Comparison of ENCODE assay signal across 21 cellular contexts in genomic region chr12:6526766-6527525, GRCh38. TPM values are rescaled to one million over a fixed set of nuclear protein-coding genes. Genes with fewer than 3 reads are reported as not detected.
DNase-seq lines count a peak whose midpoint lies in the region; FAIRE-seq and TF ChIP-seq lines count a peak whose summit lies in the region.
"Had no signal": no experiment of that assay in that cellular context is flagged by ENCODE, and none has a peak within 500 bp of the region (broad histone marks: within the 10 kb centered on the region; RNA-seq: fewer than 3 reads in every experiment).

No MANE protein-coding gene starts in this region.

- POLR2A ChIA-PET in activated CD4-positive, alpha-beta T cell treated with anti-CD3 and anti-CD28 coated beads, Interleukin-2, amount 10 ng/mL, durations not matched to agents 7 days and 5 days (lab: Charles Lee) = no interaction called here

- H3K27ac Mint-ChIP-seq in activated CD4-positive, alpha-beta T cell treated with anti-CD3 and anti-CD28 coated beads, Interleukin-2, amount 10 ng/mL, durations not matched to agents 7 days and 5 days = peak overlapping the region; percentile 11
- H3K27ac Mint-ChIP-seq in neural crest cell (ENCODE audit: unreplicated experiment) = peak overlapping the region; percentile 71
- no peak overlapping the region for H3K27ac Mint-ChIP-seq in Calu3 (ENCODE audit: unreplicated experiment)

- CTCF ChIA-PET in activated CD4-positive, alpha-beta T cell treated with anti-CD3 and anti-CD28 coated beads, Interleukin-2, amount 10 ng/mL, durations not matched to agents 7 days and 5 days (lab: Charles Lee) = interaction anchor here (0.8 to 2.0 kb wide), 2 partner anchors 11 to 12 kb away, joined by 3 to 5 read pairs; no protein-coding TSS in a partner anchor
- CTCF ChIA-PET in Calu3 (lab: Charles Lee) = no interaction called here

- no peaks in the 10 kb centered on the region for H3K9me3 Mint-ChIP-seq in activated CD4-positive, alpha-beta T cell treated with anti-CD3 and anti-CD28 coated beads, Interleukin-2, amount 10 ng/mL, durations not matched to agents 7 days and 5 days
- H3K9me3 Mint-ChIP-seq in neural crest cell (no peaks in the 10 kb centered on the region), Calu3 (ENCODE audit: low read depth, unreplicated experiment) (no peaks in the 10 kb centered on the region)
- H3K9me3 Mint-ChIP-seq: GM23338 had no signal

- TF ChIP-seq CTCF in epithelial cell of esophagus (IDR thresholded peaks at IDR 0.05; ENCODE audit: insufficient read depth, low read depth, low read length, missing control alignments) = no peak
- peak; percentile 25 for TF ChIP-seq CTCF in neural crest cell (conservative IDR thresholded peaks at IDR 0.05)
- TF ChIP-seq CTCF in Calu3 (IDR thresholded peaks at IDR 0.05; ENCODE audit: unreplicated experiment) = no peak

- peaks cover 86% of the 10 kb centered on the region for H3K36me3 Mint-ChIP-seq in activated CD4-positive, alpha-beta T cell treated with anti-CD3 and anti-CD28 coated beads, Interleukin-2, amount 10 ng/mL, durations not matched to agents 7 days and 5 days (ENCODE audit: low read depth)
- H3K36me3 Mint-ChIP-seq in neural crest cell (ENCODE audit: low read depth) (peaks cover 35% of the 10 kb centered on the region), Calu3 (ENCODE audit: insufficient read depth, unreplicated experiment) (peaks cover 67% of the 10 kb centered on the region)

- DNase-seq in activated CD4-positive, alpha-beta T cell treated with anti-CD3 and anti-CD28 coated beads, Interleukin-2, amount 10 ng/mL, durations not matched to agents 7 days and 5 days = no peak
- no peak for DNase-seq in activated CD4-positive, alpha-beta T cell treated with anti-CD3 and anti-CD28 coated beads, Interleukin-2, amount 50 U/mL, for 4 hours
- DNase-seq in epithelial cell of esophagus (ENCODE audit: low read depth) = peak; percentile 64
- DNase-seq in neural crest cell (ENCODE audit: low read depth, low spot score) = no peak
- DNase-seq in urothelium cell line (ENCODE audit: low spot score) = no peak
- no peak for DNase-seq in Calu3
- no peak for DNase-seq in NCI-H345 treated with DMSO at 0.1 percent for 48 hours (lab: John Stamatoyannopoulos, UW; ENCODE audit: unreplicated experiment)
- no peak for DNase-seq in NOMO-1 treated with DMSO at 0.1 percent for 48 hours (lab: John Stamatoyannopoulos, UW; ENCODE audit: unreplicated experiment)
- DNase-seq: ACHN; CD4-positive, alpha-beta memory T cell; DMS153; NCI-H1105; NCI-H2029 treated with DMSO at 0.1 percent for 48 hours; NCI-H226; NCI-H524; NCI-H82 had no signal

- H3K4me3 Mint-ChIP-seq in activated CD4-positive, alpha-beta T cell treated with anti-CD3 and anti-CD28 coated beads, Interleukin-2, amount 10 ng/mL, durations not matched to agents 7 days and 5 days = no peak overlapping the region
- H3K4me3 Mint-ChIP-seq in neural crest cell (no peak overlapping the region), Calu3 (ENCODE audit: low read depth, unreplicated experiment) (no peak overlapping the region)
- H3K4me3 Mint-ChIP-seq: CD4-positive, alpha-beta memory T cell; GM23338 had no signal

- peak; percentile 48 for FAIRE-seq in urothelium cell line (lab: Jason Lieb, UNC)
- FAIRE-seq: GM12891 had no signal

- H3K27me3 Mint-ChIP-seq in activated CD4-positive, alpha-beta T cell treated with anti-CD3 and anti-CD28 coated beads, Interleukin-2, amount 10 ng/mL, durations not matched to agents 7 days and 5 days = no peaks in the 10 kb centered on the region
- H3K27me3 Mint-ChIP-seq in neural crest cell (ENCODE audit: low read depth) (no peaks in the 10 kb centered on the region), Calu3 (ENCODE audit: unreplicated experiment) (no peaks in the 10 kb centered on the region)
- H3K27me3 Mint-ChIP-seq: CD4-positive, alpha-beta memory T cell had no signal

- BruUV-seq in Calu3 (replicated peaks; lab: Mats Ljungman, UMichigan) = no TSS peak

- peaks cover 5% of the 10 kb centered on the region for H3K4me1 Mint-ChIP-seq in activated CD4-positive, alpha-beta T cell treated with anti-CD3 and anti-CD28 coated beads, Interleukin-2, amount 10 ng/mL, durations not matched to agents 7 days and 5 days
- H3K4me1 Mint-ChIP-seq in neural crest cell (peaks cover 29% of the 10 kb centered on the region), Calu3 (ENCODE audit: low read depth, unreplicated experiment) (peaks cover 2% of the 10 kb centered on the region)

- intact Hi-C loops in Calu3 (cut with micrococcal nuclease; ENCODE audit: unreplicated experiment) = no loop called here

- H3K4me3 ChIP-seq in epithelial cell of esophagus (ENCODE audit: low read length) = no peak overlapping the region
- H3K4me3 ChIP-seq: BLaER1, GM23338, HAP-1, SJSA1 had no signal

RNA-seq across cellular contexts. Expression of gene GAPDH, which starts 7.4 kb away (rescaled TPM):
- total RNA-seq in activated CD4-positive, alpha-beta T cell treated with anti-CD3 and anti-CD28 coated beads, Interleukin-2, amount 10 ng/mL, durations not matched to agents 7 days and 5 days = 1,000 to 10,000 TPM; 4,459 to 4,958 TPM
- total RNA-seq in neural crest cell (3,867 and 3,984 TPM in 2 replicates), Calu3 (2022) (2,412 and 2,552 TPM in 2 replicates)

RNA-seq across cellular contexts. Expression of gene IFFO1, which starts 28.9 kb away (rescaled TPM):
- 10 to 100 TPM; 28.3 to 30.4 TPM for total RNA-seq in activated CD4-positive, alpha-beta T cell treated with anti-CD3 and anti-CD28 coated beads, Interleukin-2, amount 10 ng/mL, durations not matched to agents 7 days and 5 days
- total RNA-seq in neural crest cell = 27.2 and 28.9 TPM in 2 replicates
- total RNA-seq in Calu3 (2022) = 0.76 and 1.0 TPM in 2 replicates

RNA-seq across cellular contexts. Expression of gene NCAPD2, which starts 33.0 kb away (rescaled TPM):
- total RNA-seq in activated CD4-positive, alpha-beta T cell treated with anti-CD3 and anti-CD28 coated beads, Interleukin-2, amount 10 ng/mL, durations not matched to agents 7 days and 5 days = 100 to 1,000 TPM; 191 to 202 TPM
- 133 TPM in 2 replicates for total RNA-seq in neural crest cell
- 78.0 and 94.7 TPM in 2 replicates for total RNA-seq in Calu3 (2022)

RNA-seq across cellular contexts. Expression of gene MRPL51, which starts 33.9 kb away (rescaled TPM):
- 100 to 1,000 TPM; 212 to 241 TPM for total RNA-seq in activated CD4-positive, alpha-beta T cell treated with anti-CD3 and anti-CD28 coated beads, Interleukin-2, amount 10 ng/mL, durations not matched to agents 7 days and 5 days
- 262 and 272 TPM in 2 replicates for total RNA-seq in neural crest cell
- total RNA-seq in Calu3 (2022) = 213 and 220 TPM in 2 replicates

RNA-seq across cellular contexts. Expression of gene NOP2, which starts 41.1 kb away (rescaled TPM):
- total RNA-seq in activated CD4-positive, alpha-beta T cell treated with anti-CD3 and anti-CD28 coated beads, Interleukin-2, amount 10 ng/mL, durations not matched to agents 7 days and 5 days = 10 to 100 TPM; 74.1 to 76.4 TPM
- total RNA-seq in neural crest cell = 73.3 and 75.1 TPM in 2 replicates
- total RNA-seq in Calu3 (2022) = 86.1 and 88.5 TPM in 2 replicates

Comparison
In these comparisons a context has a peak if more than half of its experiments do, and no peak if none do; other contexts are left out.
1. RNA of gene IFFO1, which starts 28.9 kb away (total RNA-seq): 28.3 to 30.4 TPM in activated CD4-positive, alpha-beta T cell treated with anti-CD3 and anti-CD28 coated beads, Interleukin-2, amount 10 ng/mL, durations not matched to agents 7 days and 5 days and 27.2 to 28.9 TPM in neural crest cell; 0.76 to 1.0 TPM in Calu3; every median in the first group is over 10 times any median in the second.